8 cellular contexts compared by ENCODE assay signal in the genomic region with DNA sequence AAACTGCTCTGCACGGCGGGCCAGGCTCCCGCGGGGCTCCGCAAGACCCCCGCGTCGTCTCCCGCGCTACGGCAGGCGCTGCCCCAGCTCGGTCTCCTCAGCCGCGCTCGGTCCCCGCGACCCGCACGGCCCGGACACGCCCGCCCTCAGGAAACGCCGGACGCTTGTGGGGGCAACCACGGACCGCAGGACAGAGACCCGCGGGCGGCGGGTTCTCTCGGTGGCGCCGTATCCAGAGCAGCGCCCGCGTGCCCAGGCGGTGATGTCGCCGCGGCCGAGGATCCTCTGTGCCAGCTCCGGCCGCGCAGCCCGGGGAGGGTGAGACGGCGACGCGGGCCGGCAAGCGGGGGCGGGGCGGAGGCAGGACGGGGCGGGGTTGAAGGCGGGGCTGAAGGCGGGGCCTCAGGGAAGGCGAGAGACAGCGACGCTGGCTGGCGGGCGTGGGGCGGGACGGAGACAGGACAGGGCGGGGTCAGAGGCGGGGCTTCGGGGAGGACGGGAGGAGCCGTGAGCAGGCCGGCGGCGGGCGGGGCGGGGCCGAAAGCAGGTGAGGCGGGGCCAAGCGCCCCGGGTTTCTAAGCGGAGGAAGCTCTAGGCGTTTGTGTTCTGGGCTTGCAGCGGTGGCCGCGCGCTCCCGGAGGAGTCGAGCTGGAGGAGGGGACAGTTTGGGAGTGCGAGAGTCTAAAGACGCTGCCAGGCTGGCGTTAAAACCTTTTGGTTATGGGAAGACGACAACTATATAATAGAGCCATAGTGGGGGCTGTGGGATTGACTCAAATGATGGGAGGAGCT. TPM values are rescaled to one million over a fixed set of nuclear protein-coding genes. Genes with fewer than 3 reads are reported as not detected.
DNase-seq lines count a peak whose midpoint lies in the region; ATAC-seq and TF ChIP-seq lines count a peak whose summit lies in the region.

A gene (minus strand): TSS at position 289 of the 792 bp plus-strand sequence. CDS start 2,112 bp downstream, outside the sequence.

- CTCF ChIA-PET in activated B cell treated with CpG ODN at 0.5 μM for 24 hours (lab: Charles Lee): interaction anchor here (2.3 kb wide), 1 partner anchor 1144 kb away, joined by 16 read pairs; no protein-coding TSS in a partner anchor

- DNase-seq in NCI-H2029 (lab: John Stamatoyannopoulos, UW) (peak; percentile 57), NCI-H2029 treated with DMSO at 0.1 percent for 48 hours (lab: John Stamatoyannopoulos, UW) (no peak), NCI-H2107 (lab: John Stamatoyannopoulos, UW) (peak; percentile 94), activated B cell treated with CpG ODN at 0.5 μM for 24 hours (peak; percentile 98), cardiac fibroblast (ENCODE audit: low read depth in 2 of 2) (peak; percentile 97 to 98), iPS-NIHi7 (ENCODE audit: extremely low spot score) (peak; percentile 97)

- intact Hi-C loops in activated B cell treated with CpG ODN at 0.5 μM for 24 hours (cut with micrococcal nuclease): loop anchor here (1.0 to 5.0 kb wide), 5 partner anchors 48 to 1221 kb away; no protein-coding TSS in a partner anchor

- peak within 1 kb of the TSS in 19 of 21 experiments; percentile 39 to 87 (median 78) for H3K27ac ChIP-seq in skin epidermis

- H3K4me3 Mint-ChIP-seq in activated B cell treated with CpG ODN at 0.5 μM for 24 hours: peak within 1 kb of the TSS; percentile 92

- H3K36me3 Mint-ChIP-seq in activated B cell treated with CpG ODN at 0.5 μM for 24 hours (ENCODE audit: low read depth): no peaks in the 10 kb centered on the region

- no peaks in the 10 kb centered on the region for H3K9me3 Mint-ChIP-seq in activated B cell treated with CpG ODN at 0.5 μM for 24 hours

- peak; percentile 94 for ATAC-seq in HG03045 (IDR thresholded peaks at IDR 0.05; ENCODE audit: unreplicated experiment)
- peak; percentile 99 for ATAC-seq in activated B cell treated with CpG ODN at 0.5 μM for 24 hours (ENCODE audit: low read depth)

- POLR2A ChIA-PET in activated B cell treated with CpG ODN at 0.5 μM for 24 hours (lab: Charles Lee): interaction anchor here (0.7 kb wide), 1 partner anchor 1094 kb away, joined by 6 read pairs; no protein-coding TSS in a partner anchor

- peak within 1 kb of the TSS; percentile 90 to 97 for H3K4me3 ChIP-seq in cardiac fibroblast (replicated peaks in 1 of 2; ENCODE audit: low read depth in 2 of 2, low read length in 2 of 2)
- peak within 1 kb of the TSS; percentile 57 to 91 (median 76) for H3K4me3 ChIP-seq in skin epidermis

- H3K4me1 Mint-ChIP-seq in activated B cell treated with CpG ODN at 0.5 μM for 24 hours: peaks cover 19% of the 10 kb centered on the region

- no peak within 1 kb of the TSS for H3K27ac Mint-ChIP-seq in activated B cell treated with CpG ODN at 0.5 μM for 24 hours

- peaks cover 16% of the 10 kb centered on the region for H3K27me3 Mint-ChIP-seq in activated B cell treated with CpG ODN at 0.5 μM for 24 hours

- TF ChIP-seq CTCF in activated B cell treated with CpG ODN at 0.5 μM for 24 hours (IDR thresholded peaks at IDR 0.05) (no peak), cardiac fibroblast (IDR thresholded peaks at IDR 0.05; ENCODE audit: low read depth, low read length) (no peak)

RNA-seq across cellular contexts. Expression of the gene that starts here (rescaled TPM):
- total RNA-seq in activated B cell treated with CpG ODN at 0.5 μM for 24 hours: 0.07 and 0.10 TPM in 2 replicates

Comparison
In these comparisons a context has a peak if more than half of its experiments do, and no peak if none do; other contexts are left out.
1. Peak in DNase-seq and ATAC-seq in activated B cell treated with CpG ODN at 0.5 μM for 24 hours; RNA of the gene not detected or under 1 TPM.